8 cellular contexts compared by ENCODE assay signal in genomic region chr9:69173891-69174644, GRCh38. TPM values are rescaled to one million over a fixed set of nuclear protein-coding genes. Genes with fewer than 3 reads are reported as not detected.
DNase-seq lines count a peak whose midpoint lies in the region; ATAC-seq and TF ChIP-seq lines count a peak whose summit lies in the region.

TSS of gene TJP2 (plus strand) at chr9:69174277. CDS start at chr9:69174373, 96 bp downstream.

- H3K4me3 ChIP-seq in PC-9 (peak within 1 kb of the TSS; percentile 70), aorta (ENCODE audit: low read length in 2 of 2) (peak within 1 kb of the TSS; percentile 31 to 40)

- no peaks in the 10 kb centered on the region for H3K36me3 ChIP-seq in PC-9 (ENCODE audit: low read depth)
- no peaks in the 10 kb centered on the region for H3K36me3 ChIP-seq in aorta (ENCODE audit: control insufficient read depth in 1 of 2, insufficient read depth in 2 of 2, low read length in 1 of 2)

- no peaks in the 10 kb centered on the region for H3K9me3 ChIP-seq in PC-9 (ENCODE audit: insufficient read depth, low read depth)
- no peaks in the 10 kb centered on the region for H3K9me3 ChIP-seq in aorta (ENCODE audit: control insufficient read depth, low read length)

- no peaks in the 10 kb centered on the region for H3K36me3 Mint-ChIP-seq in activated naive CD8-positive, alpha-beta T cell treated with anti-CD3 and anti-CD28 coated beads for 36 hours
- H3K36me3 Mint-ChIP-seq in glutamatergic neuron (ENCODE audit: unreplicated experiment), result no peaks in the 10 kb centered on the region

- H3K79me2 ChIP-seq in PC-9 (ENCODE audit: low read depth), result peaks cover 85% of the 10 kb centered on the region

- H3K27me3 ChIP-seq in PC-9 (ENCODE audit: insufficient read depth, low read depth), result no peaks in the 10 kb centered on the region
- no peaks in the 10 kb centered on the region for H3K27me3 ChIP-seq in aorta (ENCODE audit: control insufficient read depth in 1 of 2, insufficient read depth in 2 of 2, low read length in 1 of 2)

- no TSS peak for BruUV-seq in PC-9 (replicated peaks; lab: Mats Ljungman, UMichigan)

- DNase-seq in A172 (ENCODE audit: low spot score), result no peak
- peak; percentile 52 to 65 for DNase-seq in PC-9
- DNase-seq in activated naive CD8-positive, alpha-beta T cell treated with anti-CD3 and anti-CD28 coated beads for 36 hours, result peak; percentile 57
- peak; percentile 68 for DNase-seq in glutamatergic neuron
- DNase-seq in omental fat pad (ENCODE audit: low spot score), result peak; percentile 31
- peak; percentile 88 to 93 for DNase-seq in aorta

- H3F3A ChIP-seq in PC-9 (ENCODE audit: insufficient read depth, low read depth), result peaks cover 73% of the 10 kb centered on the region

- ATAC-seq in GM18511 (IDR thresholded peaks at IDR 0.05; ENCODE audit: unreplicated experiment), result peak; percentile 52
- ATAC-seq in HG02943 (IDR thresholded peaks at IDR 0.05; ENCODE audit: low read depth, unreplicated experiment), result peak; percentile 49
- peak; percentile 57 for ATAC-seq in omental fat pad (ENCODE audit: low FRiP score)
- ATAC-seq in aorta (ENCODE audit: low FRiP score), result peak; percentile 85

- H3K4me1 ChIP-seq in PC-9 (replicated peaks; ENCODE audit: insufficient read depth), result peaks cover 89% of the 10 kb centered on the region
- peaks cover 0 to 8% of the 10 kb centered on the region in 2 donors for H3K4me1 ChIP-seq in aorta (ENCODE audit: control insufficient read depth in 1 of 2, insufficient read depth in 2 of 2, low read length in 2 of 2)

- WGBS in aorta, 2 donors, result 1 to 3% methylated on average over 66 to 95 of the region's 95 CpGs

- CTCF ChIA-PET in PC-9 (lab: Charles Lee), result interaction anchor here (0.6 to 1.4 kb wide), 4 partner anchors 16 to 1132 kb away, joined by 4 to 6 read pairs (median 4); no protein-coding TSS in a partner anchor

- no peaks in the 10 kb centered on the region for H3K9me2 ChIP-seq in PC-9 (ENCODE audit: insufficient read depth)

- peak within 1 kb of the TSS; percentile 97 for H3K27ac ChIP-seq in PC-9
- peak within 1 kb of the TSS in 1 of 2 donors; percentile 38 for H3K27ac ChIP-seq in aorta (ENCODE audit: low read depth in 1 of 2, low read length in 2 of 2)

- no peaks in the 10 kb centered on the region for H3K9me3 Mint-ChIP-seq in activated naive CD8-positive, alpha-beta T cell treated with anti-CD3 and anti-CD28 coated beads for 36 hours
- peaks cover 4% of the 10 kb centered on the region for H3K9me3 Mint-ChIP-seq in glutamatergic neuron (ENCODE audit: unreplicated experiment)

- no peak within 1 kb of the TSS; the same call in 1 of the 2 replicates for H2AFZ ChIP-seq in PC-9

- POLR2A ChIA-PET in PC-9 (lab: Charles Lee; ENCODE audit: unreplicated experiment), result no interaction called here

- peak within 1 kb of the TSS; percentile 80 for H3K4me3 Mint-ChIP-seq in activated naive CD8-positive, alpha-beta T cell treated with anti-CD3 and anti-CD28 coated beads for 36 hours
- peak within 1 kb of the TSS; percentile 89 for H3K4me3 Mint-ChIP-seq in glutamatergic neuron (ENCODE audit: unreplicated experiment)

- peak within 1 kb of the TSS; percentile 23 for H3K27ac Mint-ChIP-seq in activated naive CD8-positive, alpha-beta T cell treated with anti-CD3 and anti-CD28 coated beads for 36 hours
- no peak within 1 kb of the TSS for H3K27ac Mint-ChIP-seq in glutamatergic neuron (ENCODE audit: unreplicated experiment)

- intact Hi-C loops in PC-9 (cut with micrococcal nuclease; ENCODE audit: unreplicated experiment), result loop anchor here (5.0 to 10.0 kb wide), 2 partner anchors 122 to 941 kb away; no protein-coding TSS in a partner anchor
- intact Hi-C loops in aorta (cut with DNase I), result loop anchor here (5.0 kb wide), 1 partner anchor 42 kb away; no protein-coding TSS in a partner anchor

- H3K4me2 ChIP-seq in PC-9, result peak within 1 kb of the TSS; percentile 95

- peaks cover 31% of the 10 kb centered on the region for H3K4me1 Mint-ChIP-seq in activated naive CD8-positive, alpha-beta T cell treated with anti-CD3 and anti-CD28 coated beads for 36 hours
- peaks cover 18% of the 10 kb centered on the region for H3K4me1 Mint-ChIP-seq in glutamatergic neuron (ENCODE audit: low read depth, unreplicated experiment)

- H4K20me1 ChIP-seq in PC-9 (ENCODE audit: insufficient read depth), result no peaks in the 10 kb centered on the region

- H3K27me3 Mint-ChIP-seq in activated naive CD8-positive, alpha-beta T cell treated with anti-CD3 and anti-CD28 coated beads for 36 hours, result peaks cover 49% of the 10 kb centered on the region
- H3K27me3 Mint-ChIP-seq in glutamatergic neuron (ENCODE audit: unreplicated experiment), result peaks cover 6% of the 10 kb centered on the region

- TF ChIP-seq CTCF in PC-9 (conservative IDR thresholded peaks at IDR 0.05), result no peak
- no peak for TF ChIP-seq CTCF in glutamatergic neuron (IDR thresholded peaks at IDR 0.05; ENCODE audit: partially characterized antibody, unreplicated experiment)
- TF ChIP-seq CTCF in omental fat pad (IDR thresholded peaks at IDR 0.05), result no peak

RNA-seq across cellular contexts. Expression of gene TJP2, which starts in this region (rescaled TPM):
- total RNA-seq in A172 (2014; rRNA removed; shearing (Covaris generic)), result 81.1 and 84.6 TPM in 2 replicates
- total RNA-seq in PC-9 (2021) (120 and 143 TPM in 2 replicates), glutamatergic neuron (ENCODE audit: unreplicated experiment) (6.0 TPM), omental fat pad (100 to 1,000 TPM; 114 to 221 (median 156) TPM), aorta (100 to 1,000 TPM; 115 to 121 TPM)
- 1 to 10 TPM; 4.1 to 5.9 TPM for total RNA-seq in activated naive CD8-positive, alpha-beta T cell treated with anti-CD3 and anti-CD28 coated beads for 36 hours
- polyA plus RNA-seq in aorta, result 100 to 1,000 TPM in 1 of 2 donors, 10 to 100 TPM in 1; 32.4 to 105 TPM

Comparison
In these comparisons a context has a peak if more than half of its experiments do, and no peak if none do; other contexts are left out.
1. RNA of gene TJP2 (total RNA-seq): 114 to 221 TPM in omental fat pad, 120 to 143 TPM in PC-9, 115 to 121 TPM in aorta and 81.1 to 84.6 TPM in A172; 6.0 TPM in glutamatergic neuron (single experiment) and 4.1 to 5.9 TPM in activated naive CD8-positive, alpha-beta T cell treated with anti-CD3 and anti-CD28 coated beads for 36 hours; every median in the first group is over 10 times any median in the second.
2. Peak in every context shown above with its lines, with median percentiles within 50 percentile points of each other: ATAC-seq.